23 cellular contexts compared by ENCODE assay signal in genomic region chr22:38957808-38958207, GRCh38. TPM values are rescaled to one million over a fixed set of nuclear protein-coding genes. Genes with fewer than 3 reads are reported as not detected.
DNase-seq lines count a peak whose midpoint lies in the region; ATAC-seq and TF ChIP-seq lines count a peak whose summit lies in the region.
"Had no signal": no experiment of that assay in that cellular context is flagged by ENCODE, and none has a peak within 500 bp of the region (broad histone marks: within the 10 kb centered on the region; RNA-seq: fewer than 3 reads in every experiment).

No MANE protein-coding gene starts in this region.

- no peaks in the 10 kb centered on the region for H3K27me3 Mint-ChIP-seq in activated CD4-positive, alpha-beta T cell treated with anti-CD3 and anti-CD28 coated beads, Interleukin-2, amount 10 ng/mL, durations not matched to agents 24 days and 14 days
- H3K27me3 Mint-ChIP-seq in activated CD4-positive, alpha-beta T cell treated with anti-CD3 and anti-CD28 coated beads, Interleukin-2, amount 10 ng/mL, durations not matched to agents 7 days and 5 days, result no peaks in the 10 kb centered on the region
- H3K27me3 Mint-ChIP-seq in stimulated activated memory B cell treated with anti-CD40 and anti-IgM and Interleukin-4, amounts not matched to agents 10 μg/mL and 1 μg/mL and 100 μg/mL, for 72 hours, result peaks cover 29% of the 10 kb centered on the region
- H3K27me3 Mint-ChIP-seq: CD8-positive, alpha-beta memory T cell had no signal

- H3K36me3 ChIP-seq in HEK293 (ENCODE audit: control insufficient read depth in 2 of 2, insufficient read depth in 1 of 2, low read length in 2 of 2), result no peaks in the 10 kb centered on the region
- H3K36me3 ChIP-seq: BLaER1 had no signal

- H3K9me3 ChIP-seq in HEK293 (ENCODE audit: control insufficient read depth, insufficient read depth, low read depth, low read length), result no peaks in the 10 kb centered on the region
- no peaks in the 10 kb centered on the region for H3K9me3 ChIP-seq in mononuclear cell (ENCODE audit: low read depth, low read length)
- H3K9me3 ChIP-seq: BLaER1 had no signal

- H3K27ac Mint-ChIP-seq in activated CD4-positive, alpha-beta T cell treated with anti-CD3 and anti-CD28 coated beads, Interleukin-2, amount 10 ng/mL, durations not matched to agents 24 days and 14 days, result peak overlapping the region; percentile 45
- no peak overlapping the region for H3K27ac Mint-ChIP-seq in activated CD4-positive, alpha-beta T cell treated with anti-CD3 and anti-CD28 coated beads, Interleukin-2, amount 10 ng/mL, durations not matched to agents 7 days and 5 days
- H3K27ac Mint-ChIP-seq in stimulated activated memory B cell treated with anti-CD40 and anti-IgM and Interleukin-4, amounts not matched to agents 10 μg/mL and 1 μg/mL and 100 μg/mL, for 72 hours, result peak overlapping the region; percentile 9
- H3K27ac Mint-ChIP-seq: CD4-positive, CD25-positive, alpha-beta regulatory T cell; GM23338 had no signal

- POLR2A ChIA-PET in activated CD4-positive, alpha-beta T cell treated with anti-CD3 and anti-CD28 coated beads, Interleukin-2, amount 10 ng/mL, durations not matched to agents 7 days and 5 days (lab: Charles Lee), result no interaction called here
- POLR2A ChIA-PET in HEK293 (lab: Yijun Ruan, JAX), result no interaction called here

- no peak for TF ChIP-seq CTCF in HEK293 (tag by site-specific recombination; IDR thresholded peaks at IDR 0.05)

- intact Hi-C loops in activated CD4-positive, alpha-beta T cell treated with anti-CD3 and anti-CD28 coated beads, Interleukin-2, amount 10 ng/mL, durations not matched to agents 24 days and 14 days (cut with micrococcal nuclease), result no loop called here

- no peak overlapping the region for H3K27ac ChIP-seq in HEK293 (ENCODE audit: extremely low read depth, low read depth, low read length)
- H3K27ac ChIP-seq: BLaER1, HL-60 had no signal

- ATAC-seq in stimulated activated memory B cell treated with anti-CD40 and anti-IgM and Interleukin-4, amounts not matched to agents 10 μg/mL and 1 μg/mL and 100 μg/mL, for 72 hours, result no peak
- no peak for ATAC-seq in HG03469 (IDR thresholded peaks at IDR 0.05; ENCODE audit: unreplicated experiment)
- ATAC-seq: GM23338 had no signal

- H3K4me1 Mint-ChIP-seq in activated CD4-positive, alpha-beta T cell treated with anti-CD3 and anti-CD28 coated beads, Interleukin-2, amount 10 ng/mL, durations not matched to agents 24 days and 14 days, result peaks cover 44% of the 10 kb centered on the region
- peaks cover 30% of the 10 kb centered on the region for H3K4me1 Mint-ChIP-seq in activated CD4-positive, alpha-beta T cell treated with anti-CD3 and anti-CD28 coated beads, Interleukin-2, amount 10 ng/mL, durations not matched to agents 7 days and 5 days
- peaks cover 41% of the 10 kb centered on the region for H3K4me1 Mint-ChIP-seq in stimulated activated memory B cell treated with anti-CD40 and anti-IgM and Interleukin-4, amounts not matched to agents 10 μg/mL and 1 μg/mL and 100 μg/mL, for 72 hours
- H3K4me1 Mint-ChIP-seq: GM23338 had no signal

- no peaks in the 10 kb centered on the region for H3K27me3 ChIP-seq in mononuclear cell (ENCODE audit: insufficient read depth, low read length)
- H3K27me3 ChIP-seq: BLaER1 had no signal

- H3K4me3 ChIP-seq in HEK293 (ENCODE audit: low read depth, low read length) (no peak overlapping the region), mononuclear cell (ENCODE audit: low read length) (peak overlapping the region; percentile 22)
- H3K4me3 ChIP-seq: BLaER1, GM23338 had no signal

- no peak overlapping the region for H3K4me3 Mint-ChIP-seq in activated CD4-positive, alpha-beta T cell treated with anti-CD3 and anti-CD28 coated beads, Interleukin-2, amount 10 ng/mL, durations not matched to agents 24 days and 14 days
- H3K4me3 Mint-ChIP-seq in activated CD4-positive, alpha-beta T cell treated with anti-CD3 and anti-CD28 coated beads, Interleukin-2, amount 10 ng/mL, durations not matched to agents 7 days and 5 days, result no peak overlapping the region
- H3K4me3 Mint-ChIP-seq in stimulated activated memory B cell treated with anti-CD40 and anti-IgM and Interleukin-4, amounts not matched to agents 10 μg/mL and 1 μg/mL and 100 μg/mL, for 72 hours, result no peak overlapping the region
- H3K4me3 Mint-ChIP-seq: CD4-positive, CD25-positive, alpha-beta regulatory T cell; CD8-positive, alpha-beta memory T cell; GM23338 had no signal

- no peaks in the 10 kb centered on the region for H3K4me1 ChIP-seq in HEK293 (ENCODE audit: control insufficient read depth, insufficient read depth, low read length)
- peaks cover 68% of the 10 kb centered on the region for H3K4me1 ChIP-seq in mononuclear cell (ENCODE audit: insufficient read depth, low read length)

- H3K9me3 Mint-ChIP-seq in activated CD4-positive, alpha-beta T cell treated with anti-CD3 and anti-CD28 coated beads, Interleukin-2, amount 10 ng/mL, durations not matched to agents 24 days and 14 days, result no peaks in the 10 kb centered on the region
- no peaks in the 10 kb centered on the region for H3K9me3 Mint-ChIP-seq in activated CD4-positive, alpha-beta T cell treated with anti-CD3 and anti-CD28 coated beads, Interleukin-2, amount 10 ng/mL, durations not matched to agents 7 days and 5 days
- no peaks in the 10 kb centered on the region for H3K9me3 Mint-ChIP-seq in stimulated activated memory B cell treated with anti-CD40 and anti-IgM and Interleukin-4, amounts not matched to agents 10 μg/mL and 1 μg/mL and 100 μg/mL, for 72 hours
- H3K9me3 Mint-ChIP-seq: CD4-positive, CD25-positive, alpha-beta regulatory T cell; CD8-positive, alpha-beta memory T cell; GM23338 had no signal

- H3K36me3 Mint-ChIP-seq in activated CD4-positive, alpha-beta T cell treated with anti-CD3 and anti-CD28 coated beads, Interleukin-2, amount 10 ng/mL, durations not matched to agents 24 days and 14 days (ENCODE audit: low read depth), result no peaks in the 10 kb centered on the region
- H3K36me3 Mint-ChIP-seq in activated CD4-positive, alpha-beta T cell treated with anti-CD3 and anti-CD28 coated beads, Interleukin-2, amount 10 ng/mL, durations not matched to agents 7 days and 5 days (ENCODE audit: low read depth), result no peaks in the 10 kb centered on the region
- H3K36me3 Mint-ChIP-seq in stimulated activated memory B cell treated with anti-CD40 and anti-IgM and Interleukin-4, amounts not matched to agents 10 μg/mL and 1 μg/mL and 100 μg/mL, for 72 hours, result no peaks in the 10 kb centered on the region
- H3K36me3 Mint-ChIP-seq: CD4-positive, CD25-positive, alpha-beta regulatory T cell; CD8-positive, alpha-beta memory T cell had no signal

- CTCF ChIA-PET in activated CD4-positive, alpha-beta T cell treated with anti-CD3 and anti-CD28 coated beads, Interleukin-2, amount 10 ng/mL, durations not matched to agents 7 days and 5 days (lab: Charles Lee), result interaction anchor here (0.8 to 1.0 kb wide), 2 partner anchors 15 kb away, joined by 3 read pairs; no protein-coding TSS in a partner anchor
- CTCF ChIA-PET in HEK293 (lab: Yijun Ruan, JAX), result interaction anchor here (0.6 kb wide), 1 partner anchor 23 kb away, joined by 3 read pairs; no protein-coding TSS in a partner anchor

- DNase-seq in activated CD4-positive, alpha-beta T cell treated with anti-CD3 and anti-CD28 coated beads, Interleukin-2, amount 10 ng/mL, durations not matched to agents 24 days and 14 days, result no peak
- DNase-seq in activated CD4-positive, alpha-beta T cell treated with anti-CD3 and anti-CD28 coated beads, Interleukin-2, amount 10 ng/mL, durations not matched to agents 7 days and 5 days, result no peak
- no peak for DNase-seq in GM03348 (ENCODE audit: low spot score)
- DNase-seq in activated CD8-positive, alpha-beta memory T cell treated with anti-CD3 and anti-CD28 coated beads, Interleukin-2, amount 50 U/mL, for 48 hours, result no peak
- DNase-seq: 8988T; CD4-positive, CD25-positive, alpha-beta regulatory T cell; COR-L47; DMS 273 treated with DMSO at 0.1 percent for 48 hours; DMS53; DND-41; EL; HCEC 1CT had no signal

TF ChIP-seq in HEK293, 187 proteins besides CTCF, POLR2A, EP300 and RAD21:
- TF ChIP-seq ZNF596 (tag by site-specific recombination; IDR thresholded peaks at IDR 0.05) (no peak), ZNF677 (tag by site-specific recombination; IDR thresholded peaks at IDR 0.05) (no peak), ZBTB1 (tag by site-specific recombination; IDR thresholded peaks at IDR 0.05) (no peak), ZNF664 (tag by site-specific recombination; IDR thresholded peaks at IDR 0.05) (peak; percentile 87), ZSCAN16 (tag by site-specific recombination; IDR thresholded peaks at IDR 0.05) (no peak)
- TF ChIP-seq, protein P1, sequence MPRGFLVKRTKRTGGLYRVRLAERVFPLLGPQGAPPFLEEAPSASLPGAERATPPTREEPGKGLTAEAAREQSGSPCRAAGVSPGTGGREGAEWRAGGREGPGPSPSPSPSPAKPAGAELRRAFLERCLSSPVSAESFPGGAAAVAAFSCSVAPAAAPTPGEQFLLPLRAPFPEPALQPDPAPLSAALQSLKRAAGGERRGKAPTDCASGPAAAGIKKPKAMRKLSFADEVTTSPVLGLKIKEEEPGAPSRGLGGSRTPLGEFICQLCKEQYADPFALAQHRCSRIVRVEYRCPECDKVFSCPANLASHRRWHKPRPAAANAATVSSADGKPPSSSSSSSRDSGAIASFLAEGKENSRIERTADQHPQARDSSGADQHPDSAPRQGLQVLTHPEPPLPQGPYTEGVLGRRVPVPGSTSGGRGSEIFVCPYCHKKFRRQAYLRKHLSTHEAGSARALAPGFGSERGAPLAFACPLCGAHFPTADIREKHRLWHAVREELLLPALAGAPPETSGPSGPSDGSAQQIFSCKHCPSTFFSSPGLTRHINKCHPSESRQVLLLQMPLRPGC (tag by site-specific recombination; IDR thresholded peaks at IDR 0.05), result no peak
TF ChIP-seq in HEK293: peak in this region for 1.

RNA-seq across cellular contexts. Expression of gene APOBEC3A, which starts 0.4 kb away (rescaled TPM):
- not detected in 2 replicates for total RNA-seq in activated CD4-positive, alpha-beta T cell treated with anti-CD3 and anti-CD28 coated beads, Interleukin-2, amount 10 ng/mL, durations not matched to agents 24 days and 14 days
- not detected for total RNA-seq in activated CD4-positive, alpha-beta T cell treated with anti-CD3 and anti-CD28 coated beads, Interleukin-2, amount 10 ng/mL, durations not matched to agents 7 days and 5 days
- total RNA-seq in mononuclear cell, result 42.5 TPM
- total RNA-seq: A673; CD4-positive, CD25-positive, alpha-beta regulatory T cell; CD8-positive, alpha-beta memory T cell; G401; GM23338; HT1080 had no signal

RNA-seq across cellular contexts. Expression of gene APOBEC3B, which starts 24.3 kb away (rescaled TPM):
- 25.4 and 26.1 TPM in 2 replicates for total RNA-seq in activated CD4-positive, alpha-beta T cell treated with anti-CD3 and anti-CD28 coated beads, Interleukin-2, amount 10 ng/mL, durations not matched to agents 24 days and 14 days
- 1 to 10 TPM; 8.7 to 8.8 TPM for total RNA-seq in activated CD4-positive, alpha-beta T cell treated with anti-CD3 and anti-CD28 coated beads, Interleukin-2, amount 10 ng/mL, durations not matched to agents 7 days and 5 days
- total RNA-seq in mononuclear cell, result 0.31 TPM

RNA-seq across cellular contexts. Expression of gene APOBEC3C, which starts 56.2 kb away (rescaled TPM):
- 73.6 and 74.8 TPM in 2 replicates for total RNA-seq in activated CD4-positive, alpha-beta T cell treated with anti-CD3 and anti-CD28 coated beads, Interleukin-2, amount 10 ng/mL, durations not matched to agents 24 days and 14 days
- 100 to 1,000 TPM; 111 to 144 TPM for total RNA-seq in activated CD4-positive, alpha-beta T cell treated with anti-CD3 and anti-CD28 coated beads, Interleukin-2, amount 10 ng/mL, durations not matched to agents 7 days and 5 days
- total RNA-seq in mononuclear cell, result 9.2 TPM

Comparison
In these comparisons a context has a peak if more than half of its experiments do, and no peak if none do; other contexts are left out.
1. RNA of gene APOBEC3A, which starts 0.4 kb away (total RNA-seq): 42.5 TPM in mononuclear cell (single experiment); not detected in activated CD4-positive, alpha-beta T cell treated with anti-CD3 and anti-CD28 coated beads, Interleukin-2, amount 10 ng/mL, durations not matched to agents 7 days and 5 days and not detected in activated CD4-positive, alpha-beta T cell treated with anti-CD3 and anti-CD28 coated beads, Interleukin-2, amount 10 ng/mL, durations not matched to agents 24 days and 14 days; every median in the first group is over 10 times any median in the second.